18 cellular contexts compared by ENCODE assay signal in the genomic region with DNA sequence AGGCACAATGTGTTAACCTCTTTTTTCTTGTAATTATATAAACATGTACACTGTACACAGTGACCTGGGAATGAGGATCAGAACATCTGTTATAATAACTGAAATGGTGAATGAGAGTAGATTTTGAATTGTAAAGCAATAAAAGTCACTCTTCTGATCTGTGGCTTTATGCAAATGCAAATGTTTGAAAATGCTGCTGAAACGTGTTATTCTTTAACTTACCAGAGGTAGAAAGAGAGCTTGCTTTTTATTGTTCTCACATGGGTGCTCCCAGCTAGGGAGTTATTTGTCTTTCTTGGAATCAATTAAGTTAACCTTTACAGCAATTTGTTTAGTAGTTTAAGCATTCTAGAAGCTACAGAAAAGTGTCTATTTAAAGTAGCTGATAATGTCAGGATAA.
DNase-seq lines count a peak whose midpoint lies in the region; TF ChIP-seq lines count a peak whose summit lies in the region.
"Had no signal": no experiment of that assay in that cellular context is flagged by ENCODE, and none has a peak within 500 bp of the region (broad histone marks: within the 10 kb centered on the region; RNA-seq: fewer than 3 reads in every experiment).

No MANE protein-coding gene starts in this region.

- no peaks in the 10 kb centered on the region for H3K27me3 ChIP-seq in suprapubic skin
- H3K27me3 ChIP-seq: SJSA1 had no signal

- WGBS in suprapubic skin, result 28% methylated on average over 1 of the region's 1 CpG

- no peak for TF ChIP-seq EP300 in suprapubic skin (IDR thresholded peaks at IDR 0.05)

- TF ChIP-seq CTCF in VCaP (conservative IDR thresholded peaks at IDR 0.05), result no peak
- no peak for TF ChIP-seq CTCF in suprapubic skin (IDR thresholded peaks at IDR 0.05)

- no peak overlapping the region for H3K4me3 ChIP-seq in suprapubic skin
- H3K4me3 ChIP-seq: GM23338, SJSA1 had no signal

- no peaks in the 10 kb centered on the region for H3K4me1 ChIP-seq in suprapubic skin
- H3K4me1 ChIP-seq: Caco-2, SJSA1 had no signal

- H3K36me3 ChIP-seq in suprapubic skin, result no peaks in the 10 kb centered on the region
- H3K36me3 ChIP-seq: SJSA1 had no signal

- H3K9me3 ChIP-seq in suprapubic skin, result no peaks in the 10 kb centered on the region
- H3K9me3 ChIP-seq: Caco-2, SJSA1 had no signal

- DNase-seq in NCI-H526 (lab: John Stamatoyannopoulos, UW), result peak; percentile 83 to 84
- peak; percentile 41 for DNase-seq in kidney tubule cell (ENCODE audit: low spot score)
- peak; percentile 90 for DNase-seq in renal cortical epithelial cell (ENCODE audit: low read depth)
- DNase-seq in COLO668 (lab: John Stamatoyannopoulos, UW; ENCODE audit: unreplicated experiment), result no peak
- DNase-seq in suprapubic skin (ENCODE audit: low spot score in 2 of 2), result no peak
- no peak for DNase-seq in MV-4-11 (lab: John Stamatoyannopoulos, UW)
- DNase-seq: Caco-2; CD4-positive, CD25-positive, alpha-beta regulatory T cell; DMS153; HCEC 1CT; IMR-90; NCI-H187 treated with DMSO at 0.1 percent for 48 hours; NCI-H2227 treated with DMSO at 0.1 percent for 48 hours; NCI-H510A treated with DMSO at 0.1 percent for 48 hours had no signal

- H3K27ac ChIP-seq in VCaP, result peak overlapping the region; percentile 60
- H3K27ac ChIP-seq in suprapubic skin, result no peak overlapping the region
- H3K27ac ChIP-seq: KMS-11, SJSA1 had no signal

- no peak for TF ChIP-seq POLR2A in suprapubic skin (IDR thresholded peaks at IDR 0.05)

Comparison
In these comparisons a context has a peak if more than half of its experiments do, and no peak if none do; other contexts are left out.
1. DNase-seq: peak in NCI-H526 (2 of 2), kidney tubule cell (single experiment) and renal cortical epithelial cell (single experiment); none in COLO668 (single experiment), suprapubic skin (0 of 2) and MV-4-11 (single experiment).